ENCODE assay signal across 30 cellular contexts in genomic region chr2:18525236-18525635, GRCh38.
"Had no signal": no experiment of that assay in that cellular context is flagged by ENCODE, and none has a peak within 500 bp of the region (broad histone marks: within the 10 kb centered on the region; RNA-seq: fewer than 3 reads in every experiment).

No MANE protein-coding gene starts in this region.

- DNase-seq: activated CD4-positive, alpha-beta memory T cell treated with anti-CD3 and anti-CD28 coated beads, Interleukin-2, amount 10 ng/mL, durations not matched to agents 7 days and 5 days; activated CD4-positive, alpha-beta T cell treated with anti-CD3 and anti-CD28 coated beads for 1 hour; activated CD4-positive, alpha-beta T cell treated with anti-CD3 and anti-CD28 coated beads for 48 hours; activated CD4-positive, CD25-positive, alpha-beta regulatory T cell; activated CD8-positive, alpha-beta memory T cell treated with anti-CD3 and anti-CD28 coated beads for 24 hours; activated CD8-positive, alpha-beta memory T cell treated with anti-CD3 and anti-CD28 coated beads, Interleukin-2, amount 10 ng/mL, durations not matched to agents 7 days and 5 days; activated CD8-positive, alpha-beta memory T cell treated with anti-CD3 and anti-CD28 coated beads, Interleukin-2, amount 50 U/mL, for 48 hours; activated effector memory CD4-positive, alpha-beta T cell treated with Interleukin-2 at 50 U/mL for 16 hours; activated naive CD4-positive, alpha-beta T cell treated with anti-CD3 and anti-CD28 coated beads, Interleukin-2, amount 10 ng/mL, durations not matched to agents 7 days and 5 days; activated naive CD8-positive, alpha-beta T cell treated with anti-CD3 and anti-CD28 coated beads, Interleukin-2, amount 50 U/mL, for 24 hours; activated T-cell treated with anti-CD3 and anti-CD28 coated beads, Interleukin-2, amount 50 U/mL, for 48 hours; anterior cingulate cortex; Kasumi-1; KG1; MG63; NCI-H1048; NCI-H1105 treated with DMSO at 0.1 percent for 48 hours; NCI-H1436; NCI-H1694; NCI-H1930; NCI-H2081 treated with DMSO at 0.1 percent for 48 hours; NCI-H345; NCI-H524 treated with DMSO at 0.1 percent for 48 hours; NK-92 treated with Interleukin-12 subunit alpha and Interleukin-12 subunit beta, amount 100 ng/mL, for 24 hours; PC-3; Peyer's patch; RPMI8226; SW 1271; T1000; WERI-Rb-1 had no signal

- H3K4me1 ChIP-seq: Peyer's patch had no signal

- H3K27me3 ChIP-seq: MG63, Peyer's patch had no signal

- H3K4me3 ChIP-seq: MG63, Peyer's patch had no signal

- ATAC-seq: activated CD8-positive, alpha-beta memory T cell treated with anti-CD3 and anti-CD28 coated beads, Interleukin-2, amount 10 ng/mL, durations not matched to agents 7 days and 5 days; activated naive CD8-positive, alpha-beta T cell treated with anti-CD3 and anti-CD28 coated beads, Interleukin-2, amount 50 U/mL, for 24 hours; PC-3 had no signal

- H3K27ac ChIP-seq: Peyer's patch, WERI-Rb-1 had no signal

- H3K9me3 ChIP-seq: MG63, Peyer's patch had no signal
